ENCODE assay signal across 10 cellular contexts in the genomic region with DNA sequence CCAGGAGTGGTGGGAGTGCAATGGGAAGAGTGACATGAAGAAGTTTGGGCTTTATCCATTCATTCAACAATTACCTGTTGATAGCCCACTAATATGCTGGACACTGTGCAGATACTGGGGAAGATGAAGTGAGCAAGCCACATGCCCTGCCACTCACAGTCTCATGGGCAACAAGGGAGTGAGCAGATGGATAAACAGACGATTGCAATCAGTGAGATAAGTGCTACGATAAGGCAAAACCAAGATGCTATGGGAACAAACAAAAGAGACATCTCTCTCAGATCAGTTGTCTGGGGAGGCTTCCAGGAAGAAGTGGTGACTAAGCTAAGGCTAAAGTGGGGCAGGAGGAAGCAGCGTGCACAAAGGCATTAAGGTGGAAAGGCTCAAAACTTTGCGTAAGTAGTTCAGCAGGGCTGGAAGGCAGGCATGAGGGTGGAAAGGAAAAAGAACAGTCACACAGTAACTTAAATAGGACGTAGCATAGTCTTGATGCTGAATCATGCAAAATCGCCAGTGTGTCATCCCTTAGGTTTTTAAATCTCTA. TPM values are rescaled to one million over a fixed set of nuclear protein-coding genes. Genes with fewer than 3 reads are reported as not detected.
DNase-seq lines count a peak whose midpoint lies in the region; ATAC-seq and TF ChIP-seq lines count a peak whose summit lies in the region.
"Had no signal": no experiment of that assay in that cellular context is flagged by ENCODE, and none has a peak within 500 bp of the region (broad histone marks: within the 10 kb centered on the region; RNA-seq: fewer than 3 reads in every experiment).

No MANE protein-coding gene starts in this region.

- DNase-seq in HFFc6 (peak; percentile 73), SKM-1 treated with dmso at 0.1 percent for 144 hours (lab: John Stamatoyannopoulos, UW; ENCODE audit: unreplicated experiment) (peak; percentile 50), smooth muscle cell (lab: John Stamatoyannopoulos, UW; ENCODE audit: unreplicated experiment) (no peak), HAP-1 (ENCODE audit: low spot score in 2 of 2) (no peak), tibial artery (no peak), WTC11 (ENCODE audit: low spot score) (no peak)
- DNase-seq in central memory CD8-positive, alpha-beta T cell (ENCODE audit: low spot score in 2 of 2), result no peak
- DNase-seq: NCI-H1417 had no signal

- H3K27me3 Mint-ChIP-seq in HFFc6 (ENCODE audit: insufficient read depth) (peaks cover 2% of the 10 kb centered on the region; the same call in 1 of the 2 replicates), WTC11 (ENCODE audit: low read depth) (no peaks in the 10 kb centered on the region; the same call in none of the 2 replicates)
- no peaks in the 10 kb centered on the region for H3K27me3 Mint-ChIP-seq in central memory CD8-positive, alpha-beta T cell

- CTCF ChIA-PET in WTC11 (lab: Charles Lee), result no interaction called here

- H3K27ac ChIP-seq in smooth muscle cell (ENCODE audit: low read depth), result no peak overlapping the region
- no peak overlapping the region for H3K27ac ChIP-seq in tibial artery

- ATAC-seq in central memory CD8-positive, alpha-beta T cell (replicated peaks; ENCODE audit: extremely low read depth, poor library complexity, severe bottlenecking), result peak; percentile 61
- ATAC-seq in HG02571 (IDR thresholded peaks at IDR 0.05; ENCODE audit: unreplicated experiment), result no peak
- ATAC-seq in WTC11, result no peak

- POLR2A ChIA-PET in WTC11 (lab: Charles Lee), result no interaction called here

- H3K9ac ChIP-seq in smooth muscle cell (ENCODE audit: low read depth), result no peak overlapping the region

- intact Hi-C loops in tibial artery (cut with DNase I; ENCODE audit: low total_unique reads), result no loop called here

- no peaks in the 10 kb centered on the region for H4K20me1 ChIP-seq in smooth muscle cell (ENCODE audit: low read depth)

- WGBS in smooth muscle cell (ENCODE audit: low lambda C conversion rate), result 40% methylated on average over 6 of the region's 6 CpGs

- H3K36me3 ChIP-seq in smooth muscle cell (ENCODE audit: low read depth) (no peaks in the 10 kb centered on the region), HAP-1 (replicated peaks) (no peaks in the 10 kb centered on the region), tibial artery (no peaks in the 10 kb centered on the region)

- no peak overlapping the region for H2AFZ ChIP-seq in smooth muscle cell (ENCODE audit: low read depth)

- H3K27ac Mint-ChIP-seq in HFFc6 (peak overlapping the region; percentile 59), WTC11 (no peak overlapping the region)
- H3K27ac Mint-ChIP-seq in central memory CD8-positive, alpha-beta T cell (ENCODE audit: low read depth), result peak overlapping the region; percentile 99

- in situ Hi-C loops in HAP-1 (cut with MboI; ENCODE audit: low sequenced_read_pairs), result no loop called here

- H3K4me1 ChIP-seq in smooth muscle cell (ENCODE audit: low read depth) (no peaks in the 10 kb centered on the region), HAP-1 (no peaks in the 10 kb centered on the region), tibial artery (peaks cover 0 to 5% (median 0%) of the 10 kb centered on the region in 4 donors)

- H3K4me3 Mint-ChIP-seq in HFFc6, result no peak overlapping the region
- H3K4me3 Mint-ChIP-seq in central memory CD8-positive, alpha-beta T cell, result peak overlapping the region; percentile 55
- H3K4me3 Mint-ChIP-seq in WTC11, result no peak overlapping the region

- TF ChIP-seq CTCF in HFFc6 (IDR thresholded peaks at IDR 0.05), result no peak
- TF ChIP-seq CTCF in smooth muscle cell (IDR thresholded peaks at IDR 0.05; ENCODE audit: borderline replicate concordance, insufficient read depth, poor library complexity, severe bottlenecking), result no peak
- TF ChIP-seq CTCF in tibial artery (IDR thresholded peaks at IDR 0.05), result no peak
- TF ChIP-seq CTCF in WTC11 (IDR thresholded peaks at IDR 0.05), result no peak

- no peaks in the 10 kb centered on the region for H3K79me2 ChIP-seq in smooth muscle cell (ENCODE audit: low read depth)

- H3K9me3 Mint-ChIP-seq in HFFc6, result no peaks in the 10 kb centered on the region
- no peaks in the 10 kb centered on the region for H3K9me3 Mint-ChIP-seq in central memory CD8-positive, alpha-beta T cell
- peaks cover 14% of the 10 kb centered on the region for H3K9me3 Mint-ChIP-seq in WTC11

- peaks cover 22% of the 10 kb centered on the region for H3K4me1 Mint-ChIP-seq in HFFc6 (ENCODE audit: low read depth)
- H3K4me1 Mint-ChIP-seq in central memory CD8-positive, alpha-beta T cell, result peaks cover 69% of the 10 kb centered on the region
- peaks cover 8% of the 10 kb centered on the region; the same call in 1 of the 2 replicates for H3K4me1 Mint-ChIP-seq in WTC11

- H3K4me3 ChIP-seq in smooth muscle cell (no peak overlapping the region), HAP-1 (no peak overlapping the region), tibial artery (no peak overlapping the region)
- H3K4me3 ChIP-seq: lung had no signal

- H3F3A ChIP-seq in smooth muscle cell (ENCODE audit: low read depth), result no peaks in the 10 kb centered on the region

- H3K36me3 Mint-ChIP-seq in HFFc6 (ENCODE audit: low read depth) (no peaks in the 10 kb centered on the region), WTC11 (no peaks in the 10 kb centered on the region)
- H3K36me3 Mint-ChIP-seq in central memory CD8-positive, alpha-beta T cell (ENCODE audit: insufficient read depth), result peaks cover 11% of the 10 kb centered on the region

- H3K4me2 ChIP-seq in smooth muscle cell, result peak overlapping the region; percentile 22

- H3K9me3 ChIP-seq in smooth muscle cell (replicated peaks; ENCODE audit: low read depth) (no peaks in the 10 kb centered on the region), HAP-1 (no peaks in the 10 kb centered on the region; the same call in 1 of the 2 replicates), tibial artery (no peaks in the 10 kb centered on the region)

- H3K27me3 ChIP-seq in smooth muscle cell (ENCODE audit: low read depth) (no peaks in the 10 kb centered on the region), HAP-1 (ENCODE audit: low read depth) (no peaks in the 10 kb centered on the region), tibial artery (no peaks in the 10 kb centered on the region)

TF ChIP-seq in WTC11, 78 proteins besides CTCF, POLR2A, EP300 and RAD21 (continues in another document):
- no peak for TF ChIP-seq ZNF416 (CRISPR knock-in tag; IDR thresholded peaks at IDR 0.05)
- TF ChIP-seq, protein P1, sequence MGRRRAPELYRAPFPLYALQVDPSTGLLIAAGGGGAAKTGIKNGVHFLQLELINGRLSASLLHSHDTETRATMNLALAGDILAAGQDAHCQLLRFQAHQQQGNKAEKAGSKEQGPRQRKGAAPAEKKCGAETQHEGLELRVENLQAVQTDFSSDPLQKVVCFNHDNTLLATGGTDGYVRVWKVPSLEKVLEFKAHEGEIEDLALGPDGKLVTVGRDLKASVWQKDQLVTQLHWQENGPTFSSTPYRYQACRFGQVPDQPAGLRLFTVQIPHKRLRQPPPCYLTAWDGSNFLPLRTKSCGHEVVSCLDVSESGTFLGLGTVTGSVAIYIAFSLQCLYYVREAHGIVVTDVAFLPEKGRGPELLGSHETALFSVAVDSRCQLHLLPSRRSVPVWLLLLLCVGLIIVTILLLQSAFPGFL (CRISPR knock-in tag; IDR thresholded peaks at IDR 0.05; ENCODE audit: borderline replicate concordance), result no peak
- TF ChIP-seq, protein P2, sequence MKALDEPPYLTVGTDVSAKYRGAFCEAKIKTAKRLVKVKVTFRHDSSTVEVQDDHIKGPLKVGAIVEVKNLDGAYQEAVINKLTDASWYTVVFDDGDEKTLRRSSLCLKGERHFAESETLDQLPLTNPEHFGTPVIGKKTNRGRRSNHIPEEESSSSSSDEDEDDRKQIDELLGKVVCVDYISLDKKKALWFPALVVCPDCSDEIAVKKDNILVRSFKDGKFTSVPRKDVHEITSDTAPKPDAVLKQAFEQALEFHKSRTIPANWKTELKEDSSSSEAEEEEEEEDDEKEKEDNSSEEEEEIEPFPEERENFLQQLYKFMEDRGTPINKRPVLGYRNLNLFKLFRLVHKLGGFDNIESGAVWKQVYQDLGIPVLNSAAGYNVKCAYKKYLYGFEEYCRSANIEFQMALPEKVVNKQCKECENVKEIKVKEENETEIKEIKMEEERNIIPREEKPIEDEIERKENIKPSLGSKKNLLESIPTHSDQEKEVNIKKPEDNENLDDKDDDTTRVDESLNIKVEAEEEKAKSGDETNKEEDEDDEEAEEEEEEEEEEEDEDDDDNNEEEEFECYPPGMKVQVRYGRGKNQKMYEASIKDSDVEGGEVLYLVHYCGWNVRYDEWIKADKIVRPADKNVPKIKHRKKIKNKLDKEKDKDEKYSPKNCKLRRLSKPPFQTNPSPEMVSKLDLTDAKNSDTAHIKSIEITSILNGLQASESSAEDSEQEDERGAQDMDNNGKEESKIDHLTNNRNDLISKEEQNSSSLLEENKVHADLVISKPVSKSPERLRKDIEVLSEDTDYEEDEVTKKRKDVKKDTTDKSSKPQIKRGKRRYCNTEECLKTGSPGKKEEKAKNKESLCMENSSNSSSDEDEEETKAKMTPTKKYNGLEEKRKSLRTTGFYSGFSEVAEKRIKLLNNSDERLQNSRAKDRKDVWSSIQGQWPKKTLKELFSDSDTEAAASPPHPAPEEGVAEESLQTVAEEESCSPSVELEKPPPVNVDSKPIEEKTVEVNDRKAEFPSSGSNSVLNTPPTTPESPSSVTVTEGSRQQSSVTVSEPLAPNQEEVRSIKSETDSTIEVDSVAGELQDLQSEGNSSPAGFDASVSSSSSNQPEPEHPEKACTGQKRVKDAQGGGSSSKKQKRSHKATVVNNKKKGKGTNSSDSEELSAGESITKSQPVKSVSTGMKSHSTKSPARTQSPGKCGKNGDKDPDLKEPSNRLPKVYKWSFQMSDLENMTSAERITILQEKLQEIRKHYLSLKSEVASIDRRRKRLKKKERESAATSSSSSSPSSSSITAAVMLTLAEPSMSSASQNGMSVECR (CRISPR knock-in tag; IDR thresholded peaks at IDR 0.05; ENCODE audit: borderline replicate concordance), result no peak
- no peak for TF ChIP-seq GABPB1 (CRISPR knock-in tag; IDR thresholded peaks at IDR 0.05)
- TF ChIP-seq, protein P3, sequence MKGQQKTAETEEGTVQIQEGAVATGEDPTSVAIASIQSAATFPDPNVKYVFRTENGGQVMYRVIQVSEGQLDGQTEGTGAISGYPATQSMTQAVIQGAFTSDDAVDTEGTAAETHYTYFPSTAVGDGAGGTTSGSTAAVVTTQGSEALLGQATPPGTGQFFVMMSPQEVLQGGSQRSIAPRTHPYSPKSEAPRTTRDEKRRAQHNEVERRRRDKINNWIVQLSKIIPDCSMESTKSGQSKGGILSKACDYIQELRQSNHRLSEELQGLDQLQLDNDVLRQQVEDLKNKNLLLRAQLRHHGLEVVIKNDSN (CRISPR knock-in tag; IDR thresholded peaks at IDR 0.05), result no peak
- TF ChIP-seq CREM (CRISPR knock-in tag; IDR thresholded peaks at IDR 0.05), result no peak
- TF ChIP-seq GTF2I (CRISPR knock-in tag; conservative IDR thresholded peaks at IDR 0.05), result no peak

RNA-seq across cellular contexts. Expression of a gene that starts 31.7 kb away (rescaled TPM):
- total RNA-seq in HFFc6 (2021; fragmentation: NEBNext Ultra II Directional; extraction: Animal tissue kit (Norgen Biotek cat#: 25700)), result under 1 TPM; 0.05 to 0.50 (median 0.16) TPM
- total RNA-seq in smooth muscle cell (0.63 and 0.72 TPM in 2 replicates), WTC11 (2021) (0.66 to 1.0 TPM (median 0.72 TPM) in 3 replicates)
- polyA plus RNA-seq in smooth muscle cell, result 0.39 and 0.80 TPM in 2 replicates

RNA-seq across cellular contexts. Expression of a gene that starts 43.5 kb away (rescaled TPM):
- 10 to 100 TPM; 44.6 to 55.5 (median 51.1) TPM for total RNA-seq in HFFc6 (2021; fragmentation: NEBNext Ultra II Directional; extraction: Animal tissue kit (Norgen Biotek cat#: 25700))
- 18.7 and 23.4 TPM in 2 replicates for total RNA-seq in smooth muscle cell
- polyA plus RNA-seq in smooth muscle cell, result 31.2 and 35.1 TPM in 2 replicates
- 108 to 123 TPM (median 112 TPM) in 3 replicates for total RNA-seq in WTC11 (2021)

Comparison
In these comparisons a context has a peak if more than half of its experiments do, and no peak if none do; other contexts are left out.
1. DNase-seq: peak in HFFc6 (single experiment) and SKM-1 treated with dmso at 0.1 percent for 144 hours (single experiment); none in central memory CD8-positive, alpha-beta T cell (0 of 2), smooth muscle cell (single experiment), HAP-1 (0 of 2), tibial artery (0 of 2) and WTC11 (single experiment).